In genomic region chr5:135578305-135578684, GRCh38 we compare ENCODE assay signal across 18 cellular contexts. TPM values are rescaled to one million over a fixed set of nuclear protein-coding genes. Genes with fewer than 3 reads are reported as not detected.
DNase-seq lines count a peak whose midpoint lies in the region; ATAC-seq and TF ChIP-seq lines count a peak whose summit lies in the region.
"Had no signal": no experiment of that assay in that cellular context is flagged by ENCODE, and none has a peak within 500 bp of the region (broad histone marks: within the 10 kb centered on the region; RNA-seq: fewer than 3 reads in every experiment).

No MANE protein-coding gene starts in this region.

- DNase-seq in left ventricle myocardium inferior: no peak
- no peak for DNase-seq in heart right ventricle
- DNase-seq in foreskin fibroblast: no peak
- peak; percentile 17 for DNase-seq in neural progenitor cell (ENCODE audit: low spot score)
- no peak for DNase-seq in DMS153 treated with DMSO at 0.1 percent for 48 hours (lab: John Stamatoyannopoulos, UW; ENCODE audit: unreplicated experiment)
- no peak for DNase-seq in head of caudate nucleus
- no peak for DNase-seq in stimulated activated CD4-positive, alpha-beta T cell treated with anti-CD3 and anti-CD28 coated beads, Interleukin-4, amount 100 ng/mL, for 4 hours
- DNase-seq in activated T-cell treated with anti-CD3 and anti-CD28 coated beads, Interleukin-2, amount 50 U/mL, for 4 hours: no peak
- DNase-seq: DMS79, NCI-H2081 had no signal

- H3K36me3 ChIP-seq in left ventricle myocardium inferior (no peaks in the 10 kb centered on the region), heart right ventricle (no peaks in the 10 kb centered on the region), neural progenitor cell (no peaks in the 10 kb centered on the region)
- H3K36me3 ChIP-seq: ascending aorta, SJSA1, WERI-Rb-1 had no signal

- H3K4me1 ChIP-seq in left ventricle myocardium inferior (no peaks in the 10 kb centered on the region), heart right ventricle (peaks cover 0 to 8% (median 0%) of the 10 kb centered on the region in 9 donors), neural progenitor cell (peaks cover 32% of the 10 kb centered on the region)
- H3K4me1 ChIP-seq: ascending aorta, parathyroid adenoma had no signal

- TF ChIP-seq CTCF in left ventricle myocardium inferior (IDR thresholded peaks at IDR 0.05; ENCODE audit: borderline replicate concordance): no peak
- no peak for TF ChIP-seq CTCF in heart right ventricle (IDR thresholded peaks at IDR 0.05)
- no peak for TF ChIP-seq CTCF in foreskin fibroblast (IDR thresholded peaks at IDR 0.05; ENCODE audit: low read depth, low read length)
- TF ChIP-seq CTCF in neural progenitor cell (IDR thresholded peaks at IDR 0.05): no peak

- no peak overlapping the region for H2AFZ ChIP-seq in neural progenitor cell (replicated peaks)
- H2AFZ ChIP-seq: parathyroid adenoma had no signal

- H3K9me3 Mint-ChIP-seq in neural progenitor cell: no peaks in the 10 kb centered on the region
- H3K9me3 Mint-ChIP-seq in activated T-cell treated with anti-CD3 and anti-CD28 coated beads, Interleukin-2, amount 50 U/mL, for 4 hours: no peaks in the 10 kb centered on the region

- H3K4me1 Mint-ChIP-seq in neural progenitor cell: peaks cover 38% of the 10 kb centered on the region
- H3K4me1 Mint-ChIP-seq in activated T-cell treated with anti-CD3 and anti-CD28 coated beads, Interleukin-2, amount 50 U/mL, for 4 hours (ENCODE audit: low read depth): no peaks in the 10 kb centered on the region

- H3K4me2 ChIP-seq in neural progenitor cell: peak overlapping the region; percentile 89

- H3K4me3 Mint-ChIP-seq in neural progenitor cell: peak overlapping the region; percentile 63
- no peak overlapping the region for H3K4me3 Mint-ChIP-seq in activated T-cell treated with anti-CD3 and anti-CD28 coated beads, Interleukin-2, amount 50 U/mL, for 4 hours

- no peak overlapping the region for H3K9ac ChIP-seq in neural progenitor cell
- H3K9ac ChIP-seq: parathyroid adenoma had no signal

- no peaks in the 10 kb centered on the region for H3K36me3 Mint-ChIP-seq in neural progenitor cell
- no peaks in the 10 kb centered on the region for H3K36me3 Mint-ChIP-seq in activated T-cell treated with anti-CD3 and anti-CD28 coated beads, Interleukin-2, amount 50 U/mL, for 4 hours (ENCODE audit: insufficient read depth)

- H3K27ac Mint-ChIP-seq in neural progenitor cell: no peak overlapping the region

- H4K20me1 ChIP-seq in neural progenitor cell (ENCODE audit: low read depth): peaks cover 22% of the 10 kb centered on the region

- peak overlapping the region; percentile 47 for H3K4me3 ChIP-seq in left ventricle myocardium inferior
- H3K4me3 ChIP-seq in heart right ventricle: peak overlapping the region in 5 of 10 donors; percentile 0 to 24 (median 5)
- peak overlapping the region; percentile 27 to 54 for H3K4me3 ChIP-seq in foreskin fibroblast (ENCODE audit: low read depth in 1 of 2, low read length in 2 of 2)
- H3K4me3 ChIP-seq in neural progenitor cell: peak overlapping the region; percentile 50
- H3K4me3 ChIP-seq: SJSA1 had no signal

- peaks cover 31% of the 10 kb centered on the region for H3K27me3 Mint-ChIP-seq in neural progenitor cell (ENCODE audit: insufficient read depth, low read depth)
- H3K27me3 Mint-ChIP-seq in activated T-cell treated with anti-CD3 and anti-CD28 coated beads, Interleukin-2, amount 50 U/mL, for 4 hours (ENCODE audit: low read depth): peaks cover 45% of the 10 kb centered on the region

- no peaks in the 10 kb centered on the region for H3K79me2 ChIP-seq in neural progenitor cell (ENCODE audit: low read depth)
- H3K79me2 ChIP-seq: parathyroid adenoma had no signal

- 5 to 6% methylated on average over 21 of the region's 21 CpGs for WGBS in heart right ventricle, 2 donors

- H3K9me3 ChIP-seq in left ventricle myocardium inferior (replicated peaks): no peaks in the 10 kb centered on the region
- peaks cover 0 to 16% (median 0%) of the 10 kb centered on the region in 11 donors for H3K9me3 ChIP-seq in heart right ventricle
- H3K9me3 ChIP-seq in neural progenitor cell (ENCODE audit: low read depth): no peaks in the 10 kb centered on the region
- H3K9me3 ChIP-seq: ascending aorta, SJSA1 had no signal

- H3F3A ChIP-seq in neural progenitor cell (ENCODE audit: low read depth): peaks cover 10% of the 10 kb centered on the region

- no peak for ATAC-seq in heart right ventricle
- no peak for ATAC-seq in activated T-cell treated with anti-CD3 and anti-CD28 coated beads, Interleukin-2, amount 50 U/mL, for 4 hours
- ATAC-seq: HCT116, left colon had no signal

- intact Hi-C loops in left ventricle myocardium inferior (cut with micrococcal nuclease) (no loop called here), heart right ventricle (cut with DNase I) (no loop called here), head of caudate nucleus (cut with DNase I) (no loop called here)

- no peak overlapping the region for H3K27ac ChIP-seq in left ventricle myocardium inferior (replicated peaks)
- no peak overlapping the region for H3K27ac ChIP-seq in heart right ventricle
- H3K27ac ChIP-seq in neural progenitor cell: no peak overlapping the region
- H3K27ac ChIP-seq: ascending aorta, parathyroid adenoma, SJSA1, WERI-Rb-1 had no signal

- H3K27me3 ChIP-seq in left ventricle myocardium inferior (ENCODE audit: low read depth): peaks cover 96% of the 10 kb centered on the region
- H3K27me3 ChIP-seq in heart right ventricle: peaks cover 0 to 91% (median 78%) of the 10 kb centered on the region in 7 donors
- H3K27me3 ChIP-seq in neural progenitor cell: peaks cover 74% of the 10 kb centered on the region
- H3K27me3 ChIP-seq: ascending aorta had no signal

RNA-seq across cellular contexts. Expression of gene CXCL14, which starts 0.5 kb away (rescaled TPM):
- total RNA-seq in left ventricle myocardium inferior: 0.49 TPM
- 1 to 10 TPM in 3 of 10 donors, under 1 TPM in 7; 0.28 to 2.2 (median 0.51) TPM for total RNA-seq in heart right ventricle
- polyA plus RNA-seq in heart right ventricle: 1 to 10 TPM in 1 of 2 donors, under 1 TPM in 1; 0.30 to 1.2 TPM
- 0.45 TPM in 1 of 2 replicates, not detected in the other for total RNA-seq in neural progenitor cell (ENCODE audit: low replicate concordance)
- total RNA-seq in activated T-cell treated with anti-CD3 and anti-CD28 coated beads, Interleukin-2, amount 50 U/mL, for 4 hours: not detected
- polyA plus RNA-seq: AG04450 had no signal

RNA-seq across cellular contexts. Expression of gene NEUROG1, which starts 42.5 kb away (rescaled TPM):
- total RNA-seq in left ventricle myocardium inferior: not detected
- not detected for total RNA-seq in heart right ventricle
- polyA plus RNA-seq in heart right ventricle: not detected
- not detected in 2 replicates for total RNA-seq in neural progenitor cell (ENCODE audit: low replicate concordance)
- not detected for total RNA-seq in activated T-cell treated with anti-CD3 and anti-CD28 coated beads, Interleukin-2, amount 50 U/mL, for 4 hours
- total RNA-seq: ascending aorta, left colon, SJSA1, subcutaneous adipose tissue had no signal
- polyA plus RNA-seq: AG04450 had no signal
